ENCODE assay signal across 1 cellular context in the genomic region with DNA sequence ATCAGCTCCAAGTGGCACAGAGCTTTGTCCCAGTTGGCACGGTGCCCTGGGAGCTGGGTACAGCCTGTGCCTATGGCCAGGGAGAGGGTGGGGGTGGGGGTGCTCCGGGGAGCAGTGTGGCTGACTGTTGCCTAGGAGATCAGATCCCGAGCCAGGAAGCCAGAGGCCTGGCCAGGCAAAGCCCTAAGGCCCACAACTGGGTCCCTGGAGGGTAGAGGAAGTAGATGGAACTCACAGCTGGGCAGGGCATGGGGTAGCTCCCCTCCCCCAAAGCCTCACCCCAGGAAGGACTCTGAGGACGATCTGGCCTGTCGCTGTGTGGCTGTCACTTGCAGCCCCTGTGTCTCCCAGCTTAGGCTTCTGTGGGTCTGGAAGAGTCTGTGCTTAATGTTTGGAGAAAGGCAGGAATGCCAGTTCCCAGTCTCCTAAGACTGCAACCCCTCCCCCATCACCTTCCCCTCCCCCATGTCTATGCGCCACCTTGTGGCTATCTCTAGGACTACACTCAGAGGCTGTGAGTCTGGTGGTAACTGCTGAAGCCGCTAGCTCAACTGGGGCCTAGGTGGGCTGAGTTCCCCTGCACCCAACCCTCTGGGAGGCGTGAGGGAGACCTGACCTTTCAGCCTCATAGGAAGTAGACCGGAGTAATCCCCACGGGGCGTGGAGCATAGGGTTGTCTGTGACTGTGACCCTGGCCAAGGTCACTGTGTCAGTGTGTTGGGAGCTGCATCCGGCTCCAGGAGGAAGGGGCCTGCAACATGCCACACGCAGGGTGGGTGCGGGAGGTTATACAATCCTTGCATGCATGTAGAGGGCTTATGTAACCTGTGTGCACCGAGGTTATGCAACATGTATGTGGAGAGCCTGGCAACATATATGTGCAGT.
TF ChIP-seq lines count a peak whose summit lies in the region.

No MANE protein-coding gene starts in this region.

TF ChIP-seq in K562, 482 proteins besides CTCF, POLR2A, EP300 and RAD21 (continued from another document):
- TF ChIP-seq, protein P1, sequence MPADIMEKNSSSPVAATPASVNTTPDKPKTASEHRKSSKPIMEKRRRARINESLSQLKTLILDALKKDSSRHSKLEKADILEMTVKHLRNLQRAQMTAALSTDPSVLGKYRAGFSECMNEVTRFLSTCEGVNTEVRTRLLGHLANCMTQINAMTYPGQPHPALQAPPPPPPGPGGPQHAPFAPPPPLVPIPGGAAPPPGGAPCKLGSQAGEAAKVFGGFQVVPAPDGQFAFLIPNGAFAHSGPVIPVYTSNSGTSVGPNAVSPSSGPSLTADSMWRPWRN (IDR thresholded peaks at IDR 0.05; ENCODE audit: low read depth) = no peak
- TF ChIP-seq, protein P2, sequence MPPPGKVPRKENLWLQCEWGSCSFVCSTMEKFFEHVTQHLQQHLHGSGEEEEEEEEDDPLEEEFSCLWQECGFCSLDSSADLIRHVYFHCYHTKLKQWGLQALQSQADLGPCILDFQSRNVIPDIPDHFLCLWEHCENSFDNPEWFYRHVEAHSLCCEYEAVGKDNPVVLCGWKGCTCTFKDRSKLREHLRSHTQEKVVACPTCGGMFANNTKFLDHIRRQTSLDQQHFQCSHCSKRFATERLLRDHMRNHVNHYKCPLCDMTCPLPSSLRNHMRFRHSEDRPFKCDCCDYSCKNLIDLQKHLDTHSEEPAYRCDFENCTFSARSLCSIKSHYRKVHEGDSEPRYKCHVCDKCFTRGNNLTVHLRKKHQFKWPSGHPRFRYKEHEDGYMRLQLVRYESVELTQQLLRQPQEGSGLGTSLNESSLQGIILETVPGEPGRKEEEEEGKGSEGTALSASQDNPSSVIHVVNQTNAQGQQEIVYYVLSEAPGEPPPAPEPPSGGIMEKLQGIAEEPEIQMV (tag; conservative IDR thresholded peaks at IDR 0.05; ENCODE audit: low read depth) = no peak
- TF ChIP-seq TCF7 (IDR thresholded peaks at IDR 0.05; ENCODE audit: borderline replicate concordance) (no peak), TEAD4 (IDR thresholded peaks at IDR 0.05; ENCODE audit: low read length) (peak; percentile 12; the same call in 1 of the 2 replicates), TEAD4 (CRISPR knock-in tag; IDR thresholded peaks at IDR 0.05; ENCODE audit: borderline replicate concordance) (no peak), ZNF780A (CRISPR knock-in tag; IDR thresholded peaks at IDR 0.05) (no peak)
